Comparison of ENCODE assay signal across 19 cellular contexts in genomic region chr19:55153652-55154264, GRCh38. TPM values are rescaled to one million over a fixed set of nuclear protein-coding genes. Genes with fewer than 3 reads are reported as not detected.
"Had no signal": no experiment of that assay in that cellular context is flagged by ENCODE, and none has a peak within 500 bp of the region (broad histone marks: within the 10 kb centered on the region; RNA-seq: fewer than 3 reads in every experiment).

No MANE protein-coding gene starts in this region.

- H3K9me3 ChIP-seq: gastroesophageal sphincter, neutrophil, thyroid gland had no signal

- FAIRE-seq: colon, keratinocyte, urothelium cell line had no signal

- H3K4me3 ChIP-seq: cardiac muscle cell, gastroesophageal sphincter, hepatocyte, thyroid gland had no signal

- DNase-seq: activated CD4-positive, alpha-beta T cell treated with anti-CD3 and anti-CD28 coated beads, Interleukin-2, amount 50 U/mL, for 1 hour; activated naive CD4-positive, alpha-beta T cell; naive B cell; retina; stimulated activated CD4-positive, alpha-beta T cell treated with anti-CD3 and anti-CD28 coated beads, Interleukin-15, amount 100 ng/mL, for 24 hours; stimulated activated CD4-positive, alpha-beta T cell treated with anti-CD3 and anti-CD28 coated beads, Interleukin-4, amount 100 ng/mL, for 1 hour; stimulated activated naive B cell treated with anti-CD40 and anti-IgM and Interleukin-4, amounts not matched to agents 10 μg/mL and 1 μg/mL and 100 μg/mL, for 72 hours; thyroid gland had no signal

- H3K27ac ChIP-seq: cardiac muscle cell, gastroesophageal sphincter, hepatocyte, neutrophil, thyroid gland had no signal

- H2AFZ ChIP-seq: hepatocyte had no signal

- H3K4me2 ChIP-seq: hepatocyte had no signal

- H3K36me3 ChIP-seq: cardiac muscle cell, gastroesophageal sphincter, neutrophil, thyroid gland had no signal

- H3K79me2 ChIP-seq: hepatocyte had no signal

- H3K27me3 ChIP-seq: cardiac muscle cell had no signal

- ATAC-seq: gastroesophageal sphincter; left lobe of liver; stimulated activated naive B cell treated with anti-CD40 and anti-IgM and Interleukin-4, amounts not matched to agents 10 μg/mL and 1 μg/mL and 100 μg/mL, for 72 hours had no signal

RNA-seq across cellular contexts. Expression of gene TNNI3, which starts 3.8 kb away (rescaled TPM):
- total RNA-seq: activated CD8-positive, alpha-beta memory T cell treated with anti-CD3 and anti-CD28 coated beads for 36 hours; gastroesophageal sphincter; left lobe of liver; mononuclear cell; thyroid gland had no signal

RNA-seq across cellular contexts. Expression of gene TNNT1, which starts 4.8 kb away (rescaled TPM):
- total RNA-seq: activated CD8-positive, alpha-beta memory T cell treated with anti-CD3 and anti-CD28 coated beads for 36 hours; thyroid gland had no signal

RNA-seq across cellular contexts. Expression of gene DNAAF3, which starts 12.7 kb away (rescaled TPM):
- total RNA-seq: activated CD8-positive, alpha-beta memory T cell treated with anti-CD3 and anti-CD28 coated beads for 36 hours; skeletal muscle tissue had no signal

RNA-seq across cellular contexts. Expression of gene SYT5, which starts 26.3 kb away (rescaled TPM):
- total RNA-seq: activated CD8-positive, alpha-beta memory T cell treated with anti-CD3 and anti-CD28 coated beads for 36 hours; skeletal muscle tissue; thyroid gland had no signal
- polyA plus RNA-seq: cardiac muscle cell had no signal
